ENCODE assay signal across 9 cellular contexts in the genomic region with DNA sequence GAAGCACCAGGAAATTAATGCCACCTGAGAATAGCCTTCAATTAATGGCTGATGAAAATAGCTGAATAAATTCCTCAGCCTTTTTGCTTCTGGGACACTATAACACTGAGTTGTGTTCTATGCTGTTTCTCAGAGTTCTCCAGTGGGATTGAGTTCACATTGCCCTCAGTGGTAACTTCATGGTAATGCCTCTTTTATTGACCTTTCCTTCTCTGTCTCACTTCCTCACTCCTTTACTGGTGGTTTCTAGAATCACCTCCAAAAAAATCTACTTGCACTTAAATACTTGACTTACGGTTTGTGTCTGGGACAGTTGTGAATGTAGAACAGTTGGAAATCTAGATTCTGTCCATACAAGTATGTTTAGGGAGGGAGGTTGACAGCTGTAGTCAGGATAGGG.
"Had no signal": no experiment of that assay in that cellular context is flagged by ENCODE, and none has a peak within 500 bp of the region (broad histone marks: within the 10 kb centered on the region; RNA-seq: fewer than 3 reads in every experiment).

No MANE protein-coding gene starts in this region.

- H3K9me3 Mint-ChIP-seq: GM23338 had no signal

- DNase-seq: GM23248, GOT3, H7, H9, HCEC 1CT, HFFc6 had no signal

- ATAC-seq: GM23338, HCT116 had no signal

- H3K36me3 ChIP-seq: HAP-1 had no signal

- H3K4me3 ChIP-seq: GM23248, GM23338, HAP-1 had no signal

- H3K9me3 ChIP-seq: HAP-1 had no signal

- H3K27ac ChIP-seq: GM23248 had no signal

- H3K4me3 Mint-ChIP-seq: GM23338, H9, HFFc6 had no signal

- H3K27ac Mint-ChIP-seq: GM23338, H9, HFFc6 had no signal

- H3K4me1 Mint-ChIP-seq: GM23338, H9 had no signal

- H3K4me1 ChIP-seq: HAP-1 had no signal
